17 cellular contexts compared by ENCODE assay signal in the genomic region with DNA sequence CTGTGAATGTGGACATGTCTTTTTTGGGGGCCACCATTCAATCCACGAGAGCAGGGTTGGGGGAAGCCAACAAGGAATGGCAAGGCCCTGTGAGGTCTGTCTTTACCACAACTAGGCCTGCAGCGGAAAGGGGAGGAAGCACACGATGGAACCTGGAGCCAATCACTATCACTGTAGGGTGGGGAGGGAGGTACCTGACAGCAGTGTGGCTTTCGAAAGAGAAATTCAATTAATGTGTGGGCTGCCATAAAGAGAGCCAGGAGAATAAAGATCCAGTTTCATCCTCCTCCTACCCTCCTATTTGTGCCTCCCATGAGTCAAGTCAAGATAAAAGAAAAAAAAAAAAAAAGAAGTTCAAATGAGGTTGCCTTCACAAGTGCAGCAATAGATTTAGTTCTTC.
"Had no signal": no experiment of that assay in that cellular context is flagged by ENCODE, and none has a peak within 500 bp of the region (broad histone marks: within the 10 kb centered on the region; RNA-seq: fewer than 3 reads in every experiment).

No MANE protein-coding gene starts in this region.

- H3K27ac ChIP-seq: esophagus squamous epithelium had no signal

- H3K4me1 ChIP-seq: esophagus squamous epithelium had no signal

- H3K9me3 Mint-ChIP-seq: activated CD4-positive, alpha-beta memory T cell treated with anti-CD3 and anti-CD28 coated beads, Interleukin-2, amount 10 ng/mL, durations not matched to agents 7 days and 5 days; activated naive CD8-positive, alpha-beta T cell treated with anti-CD3 and anti-CD28 coated beads for 36 hours; brain; natural killer cell; stimulated activated naive B cell treated with anti-CD40 and anti-IgM and Interleukin-4, amounts not matched to agents 10 μg/mL and 1 μg/mL and 100 μg/mL, for 72 hours; T-helper 2 cell treated with Interferon-gamma antibody and Interleukin-4, amounts not matched to agents 5 μg/mL and 100 μg/mL, for 36 hours had no signal

- H3K4me3 ChIP-seq: esophagus squamous epithelium had no signal

- ATAC-seq: natural killer cell; stimulated activated naive B cell treated with anti-CD40 and anti-IgM and Interleukin-4, amounts not matched to agents 10 μg/mL and 1 μg/mL and 100 μg/mL, for 72 hours had no signal

- H3K27ac Mint-ChIP-seq: activated CD4-positive, alpha-beta memory T cell treated with anti-CD3 and anti-CD28 coated beads, Interleukin-2, amount 10 ng/mL, durations not matched to agents 7 days and 5 days; activated naive CD8-positive, alpha-beta T cell treated with anti-CD3 and anti-CD28 coated beads for 36 hours; brain; natural killer cell; stimulated activated naive B cell treated with anti-CD40 and anti-IgM and Interleukin-4, amounts not matched to agents 10 μg/mL and 1 μg/mL and 100 μg/mL, for 72 hours; T-helper 2 cell treated with Interferon-gamma antibody and Interleukin-4, amounts not matched to agents 5 μg/mL and 100 μg/mL, for 36 hours; type B pancreatic cell had no signal

- H3K27me3 ChIP-seq: esophagus squamous epithelium had no signal

- H3K9me3 ChIP-seq: esophagus squamous epithelium had no signal

- H3K36me3 Mint-ChIP-seq: activated naive CD8-positive, alpha-beta T cell treated with anti-CD3 and anti-CD28 coated beads for 36 hours; brain; natural killer cell; stimulated activated naive B cell treated with anti-CD40 and anti-IgM and Interleukin-4, amounts not matched to agents 10 μg/mL and 1 μg/mL and 100 μg/mL, for 72 hours; type B pancreatic cell had no signal

- H3K27me3 Mint-ChIP-seq: activated naive CD8-positive, alpha-beta T cell treated with anti-CD3 and anti-CD28 coated beads for 36 hours; type B pancreatic cell had no signal

- DNase-seq: activated CD4-positive, alpha-beta memory T cell treated with anti-CD3 and anti-CD28 coated beads, Interleukin-2, amount 10 ng/mL, durations not matched to agents 7 days and 5 days; activated CD4-positive, CD25-positive, alpha-beta regulatory T cell treated with anti-CD3 and anti-CD28 coated beads, Interleukin-2, amount 50 U/mL, for 72 hours; activated CD8-positive, alpha-beta memory T cell treated with anti-CD3 and anti-CD28 coated beads, Interleukin-2, amount 50 U/mL, for 4 hours; activated gamma-delta T cell; activated naive CD8-positive, alpha-beta T cell treated with anti-CD3 and anti-CD28 coated beads for 36 hours; activated T-cell treated with anti-CD3 and anti-CD28 coated beads, Interleukin-2, amount 50 U/mL, for 48 hours; effector CD8-positive, alpha-beta T cell; esophagus squamous epithelium; hypothalamus; kidney; mesendoderm; natural killer cell; stimulated activated CD4-positive, alpha-beta T cell treated with anti-CD3 and anti-CD28 coated beads, Interleukin-4, amount 100 ng/mL, for 1 hour; stimulated activated naive B cell treated with anti-CD40 and anti-IgM and Interleukin-4, amounts not matched to agents 10 μg/mL and 1 μg/mL and 100 μg/mL, for 72 hours had no signal

- H3K4me3 Mint-ChIP-seq: activated CD4-positive, alpha-beta memory T cell treated with anti-CD3 and anti-CD28 coated beads, Interleukin-2, amount 10 ng/mL, durations not matched to agents 7 days and 5 days; activated naive CD8-positive, alpha-beta T cell treated with anti-CD3 and anti-CD28 coated beads for 36 hours; brain; natural killer cell; stimulated activated naive B cell treated with anti-CD40 and anti-IgM and Interleukin-4, amounts not matched to agents 10 μg/mL and 1 μg/mL and 100 μg/mL, for 72 hours; T-helper 2 cell treated with Interferon-gamma antibody and Interleukin-4, amounts not matched to agents 5 μg/mL and 100 μg/mL, for 36 hours; type B pancreatic cell had no signal

- H3K36me3 ChIP-seq: esophagus squamous epithelium had no signal

- H3K4me1 Mint-ChIP-seq: brain had no signal
